9 cellular contexts compared by ENCODE assay signal in genomic region chr10:29482591-29483421, GRCh38.
A peak's percentile ranks its signal among the peaks of the same experiment; 100 is the strongest.
DNase-seq lines count a peak whose midpoint lies in the region; ATAC-seq and TF ChIP-seq lines count a peak whose summit lies in the region.
"Had no signal": no experiment of that assay in that cellular context is flagged by ENCODE, and none has a peak within 500 bp of the region (broad histone marks: within the 10 kb centered on the region; RNA-seq: fewer than 3 reads in every experiment).

No MANE protein-coding gene starts in this region.

- TF ChIP-seq CTCF in NB4 (IDR thresholded peaks at IDR 0.05; ENCODE audit: low read depth, low read length): no peak

- no peak for ATAC-seq in esophagus mucosa

- no peak for TF ChIP-seq POLR2A in NB4 (IDR thresholded peaks at IDR 0.05; ENCODE audit: extremely low read depth, insufficient read length)

- DNase-seq in NK-92 treated with Interleukin-12 subunit alpha and Interleukin-12 subunit beta, amount 100 ng/mL, for 24 hours (lab: John Stamatoyannopoulos, UW): peak; percentile 5
- DNase-seq in NK-92 (lab: John Stamatoyannopoulos, UW; ENCODE audit: unreplicated experiment) (no peak), NB4 (ENCODE audit: low read depth) (peak; percentile 68), brain pericyte (ENCODE audit: low read depth, low spot score) (peak; percentile 34), myocyte (ENCODE audit: low read depth) (peak; percentile 63), KG1 (lab: John Stamatoyannopoulos, UW) (no peak), NCI-H1436 treated with DMSO at 0.1 percent for 48 hours (lab: John Stamatoyannopoulos, UW) (no peak)

- H3K4me3 ChIP-seq in NB4 (ENCODE audit: low read depth, low read length): peak overlapping the region; percentile 32
- H3K4me3 ChIP-seq: skin epidermis had no signal

Comparison
In these comparisons a context has a peak if more than half of its experiments do, and no peak if none do; other contexts are left out.
1. DNase-seq: peak in NK-92 treated with Interleukin-12 subunit alpha and Interleukin-12 subunit beta, amount 100 ng/mL, for 24 hours (single experiment), NB4 (single experiment), brain pericyte (single experiment) and myocyte (single experiment); none in NK-92 (single experiment), KG1 (single experiment) and NCI-H1436 treated with DMSO at 0.1 percent for 48 hours (single experiment).